In the genomic region with DNA sequence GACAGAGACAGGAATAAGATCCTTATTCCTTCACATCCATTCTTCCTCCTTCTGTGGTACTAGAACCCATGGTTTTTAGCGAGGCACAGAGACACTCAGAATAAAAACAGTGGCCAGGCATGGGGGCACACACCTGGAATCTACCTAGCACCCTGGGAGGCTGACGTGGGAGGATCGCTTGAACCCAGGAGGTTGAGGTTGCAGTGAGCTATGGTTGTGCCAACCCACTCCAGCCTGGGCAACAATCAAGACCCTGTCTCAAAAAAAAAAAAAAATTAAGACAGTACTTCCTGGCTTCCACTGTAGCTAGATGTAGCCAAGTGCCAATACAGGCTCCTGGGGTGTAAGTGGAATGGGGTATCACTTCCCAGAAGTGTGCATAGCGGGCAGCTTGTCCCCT, we compare ENCODE assay signal across 24 cellular contexts. TPM values are rescaled to one million over a fixed set of nuclear protein-coding genes. Genes with fewer than 3 reads are reported as not detected.
DNase-seq lines count a peak whose midpoint lies in the region; ATAC-seq, FAIRE-seq and TF ChIP-seq lines count a peak whose summit lies in the region.
"Had no signal": no experiment of that assay in that cellular context is flagged by ENCODE, and none has a peak within 500 bp of the region (broad histone marks: within the 10 kb centered on the region; RNA-seq: fewer than 3 reads in every experiment).

No MANE protein-coding gene starts in this region.

- BruUV-seq in K562 (replicated peaks; lab: Mats Ljungman, UMichigan): no TSS peak

- no peak for ATAC-seq in K562
- ATAC-seq: GM12878 had no signal

- H3K36me3 Mint-ChIP-seq in activated CD4-positive, alpha-beta memory T cell treated with anti-CD3 and anti-CD28 coated beads for 36 hours: peaks cover 15% of the 10 kb centered on the region
- peaks cover 34% of the 10 kb centered on the region for H3K36me3 Mint-ChIP-seq in activated CD4-positive, alpha-beta memory T cell treated with anti-CD3 and anti-CD28 coated beads, Interleukin-2, amount 10 ng/mL, durations not matched to agents 7 days and 5 days (ENCODE audit: low read depth)

- H3K9me3 ChIP-seq in K562 (replicated peaks; ENCODE audit: control insufficient read depth, insufficient read depth, low read depth, low read length): no peaks in the 10 kb centered on the region
- H3K9me3 ChIP-seq: BE2C; BLaER1 treated with 17β-estradiol and CSF1 and Interleukin-3, amounts not matched to agents 10 nM and 100 nM had no signal

- no peaks in the 10 kb centered on the region for H3K9me3 Mint-ChIP-seq in activated CD4-positive, alpha-beta memory T cell treated with anti-CD3 and anti-CD28 coated beads for 36 hours
- H3K9me3 Mint-ChIP-seq in activated CD4-positive, alpha-beta memory T cell treated with anti-CD3 and anti-CD28 coated beads, Interleukin-2, amount 10 ng/mL, durations not matched to agents 7 days and 5 days: no peaks in the 10 kb centered on the region
- H3K9me3 Mint-ChIP-seq: CD14-positive monocyte; CD4-positive, alpha-beta T cell; CD8-positive, alpha-beta memory T cell had no signal

- peaks cover 33% of the 10 kb centered on the region; the same call in 2 of the 3 replicates for H3K36me3 ChIP-seq in K562 (ENCODE audit: control insufficient read depth, insufficient read depth, low read length)

- H3K4me1 Mint-ChIP-seq in activated CD4-positive, alpha-beta memory T cell treated with anti-CD3 and anti-CD28 coated beads for 36 hours (ENCODE audit: low read depth): no peaks in the 10 kb centered on the region
- no peaks in the 10 kb centered on the region for H3K4me1 Mint-ChIP-seq in activated CD4-positive, alpha-beta memory T cell treated with anti-CD3 and anti-CD28 coated beads, Interleukin-2, amount 10 ng/mL, durations not matched to agents 7 days and 5 days
- H3K4me1 Mint-ChIP-seq: CD14-positive monocyte; CD8-positive, alpha-beta memory T cell had no signal

- H3K9me1 ChIP-seq in K562 (ENCODE audit: control insufficient read depth, insufficient read depth, low read length): no peaks in the 10 kb centered on the region

- FAIRE-seq in GM12891 (lab: Jason Lieb, UNC): no peak
- no peak for FAIRE-seq in K562 (lab: Jason Lieb, UNC)
- FAIRE-seq: A204.1, D721Med, GM12878, GM18507 had no signal

- H3K27me3 ChIP-seq in K562 (ENCODE audit: control insufficient read depth in 2 of 2, insufficient read depth in 2 of 2, low read length in 2 of 2): no peaks in the 10 kb centered on the region
- H3K27me3 ChIP-seq: BE2C; BLaER1 treated with 17β-estradiol and CSF1 and Interleukin-3, amounts not matched to agents 10 nM and 100 nM had no signal

- POLR2A ChIA-PET in activated CD4-positive, alpha-beta memory T cell treated with anti-CD3 and anti-CD28 coated beads for 36 hours (lab: Charles Lee): no interaction called here
- POLR2A ChIA-PET in activated CD4-positive, alpha-beta memory T cell treated with anti-CD3 and anti-CD28 coated beads, Interleukin-2, amount 10 ng/mL, durations not matched to agents 7 days and 5 days (lab: Charles Lee): interaction anchor here (1.3 kb wide), 1 partner anchor 9 kb away, joined by 3 read pairs; no protein-coding TSS in a partner anchor
- POLR2A ChIA-PET in K562 (lab: Yijun Ruan, JAX): interaction anchor here (1.0 kb wide), 1 partner anchor 11 kb away, joined by 3 read pairs; no protein-coding TSS in a partner anchor

- no peaks in the 10 kb centered on the region for H3K79me2 ChIP-seq in K562 (ENCODE audit: control insufficient read depth, insufficient read depth, low read length)

- in situ Hi-C loops in K562 (cut with MboI): loop anchor here (25.0 kb wide), 1 partner anchor 305 kb away; no protein-coding TSS in a partner anchor

- H3K4me1 ChIP-seq in K562 (replicated peaks in 1 of 2; ENCODE audit: control insufficient read depth in 2 of 2, insufficient read depth in 2 of 2, low read length in 2 of 2): no peaks in the 10 kb centered on the region
- H3K4me1 ChIP-seq: BE2C; BLaER1 treated with 17β-estradiol and CSF1 and Interleukin-3, amounts not matched to agents 10 nM and 100 nM had no signal

- no peak for TF ChIP-seq EP300 in K562 (IDR thresholded peaks at IDR 0.05; ENCODE audit: low read length)

- no peaks in the 10 kb centered on the region for H3K27me3 Mint-ChIP-seq in activated CD4-positive, alpha-beta memory T cell treated with anti-CD3 and anti-CD28 coated beads for 36 hours
- H3K27me3 Mint-ChIP-seq in activated CD4-positive, alpha-beta memory T cell treated with anti-CD3 and anti-CD28 coated beads, Interleukin-2, amount 10 ng/mL, durations not matched to agents 7 days and 5 days: no peaks in the 10 kb centered on the region
- H3K27me3 Mint-ChIP-seq: CD4-positive, alpha-beta T cell; CD8-positive, alpha-beta memory T cell had no signal

- no peak overlapping the region for H2AFZ ChIP-seq in K562 (ENCODE audit: low read depth, low read length)

- no peak for TF ChIP-seq CTCF in K562 (IDR thresholded peaks at IDR 0.05 in 2 of 3, conservative IDR thresholded peaks at IDR 0.05 in 1 of 3; ENCODE audit: insufficient read depth in 2 of 3, low read depth in 1 of 3, low read length in 3 of 3)

- H3K27ac Mint-ChIP-seq in activated CD4-positive, alpha-beta memory T cell treated with anti-CD3 and anti-CD28 coated beads for 36 hours: peak overlapping the region; percentile 19
- no peak overlapping the region for H3K27ac Mint-ChIP-seq in activated CD4-positive, alpha-beta memory T cell treated with anti-CD3 and anti-CD28 coated beads, Interleukin-2, amount 10 ng/mL, durations not matched to agents 7 days and 5 days
- H3K27ac Mint-ChIP-seq: CD4-positive, alpha-beta T cell had no signal

- H3K9ac ChIP-seq in K562 (ENCODE audit: insufficient read depth in 1 of 2, low read depth in 2 of 2, low read length in 2 of 2): peak overlapping the region in 1 of 2 experiments; percentile 54; a peak in 1 of 4 replicates

- H3K4me2 ChIP-seq in K562 (ENCODE audit: insufficient read depth, low read length): no peak overlapping the region
- H3K4me2 ChIP-seq: BLaER1 treated with 17β-estradiol and CSF1 and Interleukin-3, amounts not matched to agents 10 nM and 100 nM had no signal

- no peak overlapping the region for H3K27ac ChIP-seq in K562 (ENCODE audit: extremely low read depth, low read depth, low read length)
- H3K27ac ChIP-seq: 22Rv1; BLaER1 treated with 17β-estradiol and CSF1 and Interleukin-3, amounts not matched to agents 10 nM and 100 nM had no signal

- TF ChIP-seq POLR2A in GM12891 (IDR thresholded peaks at IDR 0.05; ENCODE audit: low read depth, low read length): no peak
- peak; percentile 48 for TF ChIP-seq POLR2A in K562 (conservative IDR thresholded peaks at IDR 0.05)

- H4K20me1 ChIP-seq in K562 (replicated peaks; ENCODE audit: control insufficient read depth, insufficient read depth, low read length): no peaks in the 10 kb centered on the region

- DNase-seq in activated CD4-positive, alpha-beta memory T cell treated with anti-CD3 and anti-CD28 coated beads for 36 hours: no peak
- DNase-seq in activated CD4-positive, alpha-beta memory T cell treated with anti-CD3 and anti-CD28 coated beads, Interleukin-2, amount 10 ng/mL, durations not matched to agents 7 days and 5 days: no peak
- no peak for DNase-seq in GM12891 (ENCODE audit: insufficient read length, low spot score)
- no peak for DNase-seq in K562 (ENCODE audit: extremely low read depth in 1 of 4, low spot score in 3 of 4)
- DNase-seq in Ammon's horn (ENCODE audit: low spot score): no peak
- DNase-seq in posterior vena cava (ENCODE audit: low spot score): no peak
- DNase-seq: BE2C; CD4-positive, alpha-beta T cell; CD8-positive, alpha-beta memory T cell; DMS 273 treated with DMSO at 0.1 percent for 48 hours; DMS79; EL; GDM1; GOT3; H7; HCEC 1CT had no signal

- TF ChIP-seq RAD21 in K562 (CRISPR knock-in tag; conservative IDR thresholded peaks at IDR 0.05 in 1 of 2, IDR thresholded peaks at IDR 0.05 in 1 of 2): no peak

- no peak overlapping the region for H3K4me3 ChIP-seq in K562
- H3K4me3 ChIP-seq: BLaER1 treated with 17β-estradiol and CSF1 and Interleukin-3, amounts not matched to agents 10 nM and 100 nM; GM12878 had no signal

- intact Hi-C loops in activated CD4-positive, alpha-beta memory T cell treated with anti-CD3 and anti-CD28 coated beads for 36 hours (cut with micrococcal nuclease): no loop called here
- intact Hi-C loops in K562 (cut with micrococcal nuclease) (no loop called here), posterior vena cava (cut with DNase I) (no loop called here)

- H3K4me3 Mint-ChIP-seq in activated CD4-positive, alpha-beta memory T cell treated with anti-CD3 and anti-CD28 coated beads for 36 hours: no peak overlapping the region
- H3K4me3 Mint-ChIP-seq in activated CD4-positive, alpha-beta memory T cell treated with anti-CD3 and anti-CD28 coated beads, Interleukin-2, amount 10 ng/mL, durations not matched to agents 7 days and 5 days: no peak overlapping the region
- H3K4me3 Mint-ChIP-seq: CD14-positive monocyte; CD4-positive, alpha-beta T cell; CD8-positive, alpha-beta memory T cell had no signal

- CTCF ChIA-PET in activated CD4-positive, alpha-beta memory T cell treated with anti-CD3 and anti-CD28 coated beads for 36 hours (lab: Charles Lee): interaction anchor here (2.1 kb wide), 1 partner anchor 22 kb away, joined by 5 read pairs; no protein-coding TSS in a partner anchor
- CTCF ChIA-PET in activated CD4-positive, alpha-beta memory T cell treated with anti-CD3 and anti-CD28 coated beads, Interleukin-2, amount 10 ng/mL, durations not matched to agents 7 days and 5 days (lab: Charles Lee): interaction anchor here (0.7 to 1.4 kb wide), 2 partner anchors 10 to 11 kb away, joined by 3 read pairs; no protein-coding TSS in a partner anchor
- CTCF ChIA-PET in K562 (lab: Yijun Ruan, JAX; ENCODE audit: low intra/inter-chr PET ratio): no interaction called here

- WGBS in K562 (ENCODE audit: insufficient coverage, low coverage, missing lambda C conversion rate): 50% methylated on average over 4 of the region's 4 CpGs

RNA-seq across cellular contexts. Expression of a gene that starts 7.4 kb away (rescaled TPM):
- 10 to 100 TPM; 11.3 to 12.0 TPM for total RNA-seq in activated CD4-positive, alpha-beta memory T cell treated with anti-CD3 and anti-CD28 coated beads for 36 hours
- 10 to 100 TPM; 20.6 to 24.7 TPM for total RNA-seq in activated CD4-positive, alpha-beta memory T cell treated with anti-CD3 and anti-CD28 coated beads, Interleukin-2, amount 10 ng/mL, durations not matched to agents 7 days and 5 days
- polyA plus RNA-seq in GM12891 (2012; ENCODE audit: low read depth, missing spikeins): 11.5 TPM
- 27.4 and 88.8 TPM in 2 replicates for total RNA-seq in K562 (2011; cell fraction: chromatin; rRNA removed; ENCODE audit: low replicate concordance)
- total RNA-seq in K562 (2011; cell fraction: nucleolus; rRNA removed): 112 and 138 TPM in 2 replicates
- 66.3 and 72.9 TPM in 2 replicates for total RNA-seq in K562 (2011; cell fraction: nucleoplasm; rRNA removed)
- 37.8 and 48.4 TPM in 2 replicates for total RNA-seq in K562 (2014; rRNA removed)
- total RNA-seq in K562 (2014; rRNA removed; fragmentation: Illumina TruSeq; extraction: Trizol): 6.2 and 9.0 TPM in 2 replicates
- 13.7 and 16.3 TPM in 2 replicates for total RNA-seq in K562 (2015; rRNA removed; fragmentation: Illumina TruSeq; extraction: Trizol)
- total RNA-seq in K562 (2021): 64.9 and 69.8 TPM in 2 replicates
- polyA plus RNA-seq in K562 (2011; rRNA removed): 12.3 and 20.6 TPM in 2 replicates
- polyA plus RNA-seq in K562 (2011; cell fraction: cytosol; rRNA removed): 18.6 and 53.9 TPM in 2 replicates
- 31.4 and 74.3 TPM in 2 replicates for polyA plus RNA-seq in K562 (2011; cell fraction: nucleus; rRNA removed)
- 47.4 and 49.1 TPM in 2 replicates for polyA plus RNA-seq in K562 (2012)
- 22.2 and 38.7 TPM in 2 replicates for polyA plus RNA-seq in K562 (2014; fragmentation: Illumina TruSeq; extraction: Trizol)
- 1 to 10 TPM in 1 of 2 experiments, under 1 TPM in 1; 0.58 to 2.9 TPM for polyA plus RNA-seq in K562 (2014; fragmentation: Nextera tagmentation; extraction: Ambion mirVana)
- 37.8 and 40.6 TPM in 2 replicates for polyA plus RNA-seq in K562 (2014; rRNA removed)
- 13.2 and 15.6 TPM in 2 replicates for polyA minus RNA-seq in K562 (2011; rRNA and poly(A)+ RNA removed)
- polyA minus RNA-seq in K562 (2011; cell fraction: cytosol; rRNA and poly(A)+ RNA removed): 22.8 and 23.5 TPM in 2 replicates
- polyA minus RNA-seq in K562 (2011; cell fraction: nucleus; rRNA and poly(A)+ RNA removed): 7.0 and 9.0 TPM in 2 replicates
- 10 to 100 TPM; 22.4 to 24.9 TPM for total RNA-seq in posterior vena cava

RNA-seq across cellular contexts. Expression of a gene that starts 16.4 kb away (rescaled TPM):
- total RNA-seq in activated CD4-positive, alpha-beta memory T cell treated with anti-CD3 and anti-CD28 coated beads for 36 hours: 10 to 100 TPM; 57.7 to 64.6 TPM
- total RNA-seq in activated CD4-positive, alpha-beta memory T cell treated with anti-CD3 and anti-CD28 coated beads, Interleukin-2, amount 10 ng/mL, durations not matched to agents 7 days and 5 days: 10 to 100 TPM; 96.7 TPM
- 27.3 TPM for polyA plus RNA-seq in GM12891 (2012; ENCODE audit: low read depth, missing spikeins)
- total RNA-seq in K562 (2011; cell fraction: chromatin; rRNA removed; ENCODE audit: low replicate concordance): 277 and 436 TPM in 2 replicates
- total RNA-seq in K562 (2011; cell fraction: nucleolus; rRNA removed): 228 and 264 TPM in 2 replicates
- 253 and 320 TPM in 2 replicates for total RNA-seq in K562 (2011; cell fraction: nucleoplasm; rRNA removed)
- total RNA-seq in K562 (2014; rRNA removed): 45.5 and 67.2 TPM in 2 replicates
- 45.9 and 46.9 TPM in 2 replicates for total RNA-seq in K562 (2014; rRNA removed; fragmentation: Illumina TruSeq; extraction: Trizol)
- total RNA-seq in K562 (2015; rRNA removed; fragmentation: Illumina TruSeq; extraction: Trizol): 40.6 and 41.5 TPM in 2 replicates
- total RNA-seq in K562 (2021): 49.2 and 54.3 TPM in 2 replicates
- polyA plus RNA-seq in K562 (2011; rRNA removed): 100 and 106 TPM in 2 replicates
- polyA plus RNA-seq in K562 (2011; cell fraction: cytosol; rRNA removed): 49.6 and 74.5 TPM in 2 replicates
- 240 and 326 TPM in 2 replicates for polyA plus RNA-seq in K562 (2011; cell fraction: nucleus; rRNA removed)
- polyA plus RNA-seq in K562 (2012): 40.3 and 56.4 TPM in 2 replicates
- polyA plus RNA-seq in K562 (2014; fragmentation: Illumina TruSeq; extraction: Trizol): 55.1 and 62.0 TPM in 2 replicates
- polyA plus RNA-seq in K562 (2014; fragmentation: Nextera tagmentation; extraction: Ambion mirVana): 10 to 100 TPM; 15.6 to 16.1 TPM
- 73.7 and 80.9 TPM in 2 replicates for polyA plus RNA-seq in K562 (2014; rRNA removed)
- polyA minus RNA-seq in K562 (2011; rRNA and poly(A)+ RNA removed): 54.5 TPM in 2 replicates
- polyA minus RNA-seq in K562 (2011; cell fraction: cytosol; rRNA and poly(A)+ RNA removed): 15.4 and 21.7 TPM in 2 replicates
- polyA minus RNA-seq in K562 (2011; cell fraction: nucleus; rRNA and poly(A)+ RNA removed): 70.1 and 82.0 TPM in 2 replicates
- 10 to 100 TPM; 19.5 to 20.2 TPM for total RNA-seq in posterior vena cava

RNA-seq across cellular contexts. Expression of a gene that starts 17.7 kb away (rescaled TPM):
- total RNA-seq in activated CD4-positive, alpha-beta memory T cell treated with anti-CD3 and anti-CD28 coated beads for 36 hours: 100 to 1,000 TPM; 250 to 276 TPM
- 100 to 1,000 TPM; 333 to 341 TPM for total RNA-seq in activated CD4-positive, alpha-beta memory T cell treated with anti-CD3 and anti-CD28 coated beads, Interleukin-2, amount 10 ng/mL, durations not matched to agents 7 days and 5 days
- polyA plus RNA-seq in GM12891 (2012; ENCODE audit: low read depth, missing spikeins): 3.6 TPM
- total RNA-seq in K562 (2011; cell fraction: chromatin; rRNA removed; ENCODE audit: low replicate concordance): 11.1 and 32.8 TPM in 2 replicates
- total RNA-seq in K562 (2011; cell fraction: nucleolus; rRNA removed): 20.5 and 21.2 TPM in 2 replicates
- total RNA-seq in K562 (2011; cell fraction: nucleoplasm; rRNA removed): 12.8 and 19.2 TPM in 2 replicates
- 0.95 and 2.1 TPM in 2 replicates for total RNA-seq in K562 (2014; rRNA removed)
- 0.22 and 0.40 TPM in 2 replicates for total RNA-seq in K562 (2014; rRNA removed; fragmentation: Illumina TruSeq; extraction: Trizol)
- total RNA-seq in K562 (2015; rRNA removed; fragmentation: Illumina TruSeq; extraction: Trizol): 2.0 and 2.3 TPM in 2 replicates
- 2.9 and 4.2 TPM in 2 replicates for total RNA-seq in K562 (2021)
- 1.9 and 2.0 TPM in 2 replicates for polyA plus RNA-seq in K562 (2011; rRNA removed)
- 0.86 and 2.0 TPM in 2 replicates for polyA plus RNA-seq in K562 (2011; cell fraction: cytosol; rRNA removed)
- 22.2 and 50.9 TPM in 2 replicates for polyA plus RNA-seq in K562 (2011; cell fraction: nucleus; rRNA removed)
- 2.9 and 5.7 TPM in 2 replicates for polyA plus RNA-seq in K562 (2012)
- polyA plus RNA-seq in K562 (2014; fragmentation: Illumina TruSeq; extraction: Trizol): 1.3 and 1.7 TPM in 2 replicates
- polyA plus RNA-seq in K562 (2014; fragmentation: Nextera tagmentation; extraction: Ambion mirVana): under 1 TPM; 0.59 to 0.63 TPM
- polyA plus RNA-seq in K562 (2014; rRNA removed): 1.6 and 3.2 TPM in 2 replicates
- polyA minus RNA-seq in K562 (2011; rRNA and poly(A)+ RNA removed): 0.24 and 0.25 TPM in 2 replicates
- polyA minus RNA-seq in K562 (2011; cell fraction: cytosol; rRNA and poly(A)+ RNA removed): 0.29 TPM in 1 of 2 replicates, not detected in the other
- 2.2 and 3.0 TPM in 2 replicates for polyA minus RNA-seq in K562 (2011; cell fraction: nucleus; rRNA and poly(A)+ RNA removed)
- 10 to 100 TPM in 1 of 2 donors, 1 to 10 TPM in 1; 9.7 to 11.4 TPM for total RNA-seq in posterior vena cava

RNA-seq across cellular contexts. Expression of a gene that starts 35.4 kb away (rescaled TPM):
- total RNA-seq in activated CD4-positive, alpha-beta memory T cell treated with anti-CD3 and anti-CD28 coated beads for 36 hours: under 1 TPM in 1 of 2 experiments, not detected in 1; 0.29 TPM
- total RNA-seq in activated CD4-positive, alpha-beta memory T cell treated with anti-CD3 and anti-CD28 coated beads, Interleukin-2, amount 10 ng/mL, durations not matched to agents 7 days and 5 days: not detected
- 58.8 TPM for polyA plus RNA-seq in GM12891 (2012; ENCODE audit: low read depth, missing spikeins)
- 1.8 TPM in 1 of 2 replicates, not detected in the other for total RNA-seq in K562 (2011; cell fraction: chromatin; rRNA removed; ENCODE audit: low replicate concordance)
- 1.2 and 1.8 TPM in 2 replicates for total RNA-seq in K562 (2011; cell fraction: nucleolus; rRNA removed)
- 0.76 and 1.0 TPM in 2 replicates for total RNA-seq in K562 (2011; cell fraction: nucleoplasm; rRNA removed)
- 2.8 and 4.0 TPM in 2 replicates for total RNA-seq in K562 (2014; rRNA removed)
- 1.2 and 1.3 TPM in 2 replicates for total RNA-seq in K562 (2014; rRNA removed; fragmentation: Illumina TruSeq; extraction: Trizol)
- 3.3 and 4.0 TPM in 2 replicates for total RNA-seq in K562 (2015; rRNA removed; fragmentation: Illumina TruSeq; extraction: Trizol)
- 3.0 and 3.7 TPM in 2 replicates for total RNA-seq in K562 (2021)
- polyA plus RNA-seq in K562 (2011; rRNA removed): 1.4 and 2.1 TPM in 2 replicates
- 4.8 and 6.7 TPM in 2 replicates for polyA plus RNA-seq in K562 (2011; cell fraction: cytosol; rRNA removed)
- polyA plus RNA-seq in K562 (2011; cell fraction: nucleus; rRNA removed): 1.9 and 2.5 TPM in 2 replicates
- polyA plus RNA-seq in K562 (2012): 4.0 and 6.3 TPM in 2 replicates
- 1.3 and 3.3 TPM in 2 replicates for polyA plus RNA-seq in K562 (2014; fragmentation: Illumina TruSeq; extraction: Trizol)
- under 1 TPM in 1 of 2 experiments, not detected in 1; 0.27 TPM for polyA plus RNA-seq in K562 (2014; fragmentation: Nextera tagmentation; extraction: Ambion mirVana)
- polyA plus RNA-seq in K562 (2014; rRNA removed): 2.6 and 4.1 TPM in 2 replicates
- polyA minus RNA-seq in K562 (2011; rRNA and poly(A)+ RNA removed): 0.33 and 0.60 TPM in 2 replicates
- 3.4 TPM in 1 of 2 replicates, not detected in the other for polyA minus RNA-seq in K562 (2011; cell fraction: cytosol; rRNA and poly(A)+ RNA removed)
- 0.40 and 1.3 TPM in 2 replicates for polyA minus RNA-seq in K562 (2011; cell fraction: nucleus; rRNA and poly(A)+ RNA removed)
- under 1 TPM; 0.32 to 0.33 TPM for total RNA-seq in posterior vena cava
- total RNA-seq: CD8-positive, alpha-beta memory T cell had no signal
- polyA plus RNA-seq: AG04450; CD8-positive, alpha-beta memory T cell had no signal

RNA-seq across cellular contexts. Expression of a gene that starts 42.1 kb away (rescaled TPM):
- total RNA-seq in activated CD4-positive, alpha-beta memory T cell treated with anti-CD3 and anti-CD28 coated beads for 36 hours: 10 to 100 TPM; 11.3 to 12.0 TPM
- 10 to 100 TPM; 15.7 to 16.5 TPM for total RNA-seq in activated CD4-positive, alpha-beta memory T cell treated with anti-CD3 and anti-CD28 coated beads, Interleukin-2, amount 10 ng/mL, durations not matched to agents 7 days and 5 days
- 21.0 TPM for polyA plus RNA-seq in GM12891 (2012; ENCODE audit: low read depth, missing spikeins)
- total RNA-seq in K562 (2011; cell fraction: chromatin; rRNA removed; ENCODE audit: low replicate concordance): 11.5 and 16.7 TPM in 2 replicates
- 12.7 and 13.3 TPM in 2 replicates for total RNA-seq in K562 (2011; cell fraction: nucleolus; rRNA removed)
- 7.5 and 12.1 TPM in 2 replicates for total RNA-seq in K562 (2011; cell fraction: nucleoplasm; rRNA removed)
- total RNA-seq in K562 (2014; rRNA removed) (13.4 and 14.4 TPM in 2 replicates), K562 (2014; rRNA removed; fragmentation: Illumina TruSeq; extraction: Trizol) (1.3 and 2.4 TPM in 2 replicates), K562 (2015; rRNA removed; fragmentation: Illumina TruSeq; extraction: Trizol) (10.1 and 11.0 TPM in 2 replicates), K562 (2021) (7.9 and 10.6 TPM in 2 replicates), posterior vena cava (10 to 100 TPM; 10.3 to 13.7 TPM)
- polyA plus RNA-seq in K562 (2011; rRNA removed) (3.5 and 4.9 TPM in 2 replicates), K562 (2014; fragmentation: Illumina TruSeq; extraction: Trizol) (1.6 and 4.5 TPM in 2 replicates), K562 (2014; fragmentation: Nextera tagmentation; extraction: Ambion mirVana) (under 1 TPM; 0.15 to 0.20 TPM), K562 (2014; rRNA removed) (10.3 and 16.6 TPM in 2 replicates)
- polyA plus RNA-seq in K562 (2011; cell fraction: cytosol; rRNA removed): 3.5 and 6.3 TPM in 2 replicates
- polyA plus RNA-seq in K562 (2011; cell fraction: nucleus; rRNA removed): 8.3 and 10.7 TPM in 2 replicates
- polyA plus RNA-seq in K562 (2012): 9.7 and 12.6 TPM in 2 replicates
- 2.9 and 3.5 TPM in 2 replicates for polyA minus RNA-seq in K562 (2011; rRNA and poly(A)+ RNA removed)
- 1.8 and 4.3 TPM in 2 replicates for polyA minus RNA-seq in K562 (2011; cell fraction: cytosol; rRNA and poly(A)+ RNA removed)
- polyA minus RNA-seq in K562 (2011; cell fraction: nucleus; rRNA and poly(A)+ RNA removed): 4.1 and 4.6 TPM in 2 replicates

Comparison
In these comparisons a context has a peak if more than half of its experiments do, and no peak if none do; other contexts are left out.
1. RNA of a gene that starts 17.7 kb away (total RNA-seq): 333 to 341 TPM in activated CD4-positive, alpha-beta memory T cell treated with anti-CD3 and anti-CD28 coated beads, Interleukin-2, amount 10 ng/mL, durations not matched to agents 7 days and 5 days and 250 to 276 TPM in activated CD4-positive, alpha-beta memory T cell treated with anti-CD3 and anti-CD28 coated beads for 36 hours; 9.7 to 11.4 TPM in posterior vena cava and 0.22 to 32.8 TPM in K562; every median in the first group is over 4 times any median in the second.